ENCODE assay signal across 14 cellular contexts in genomic region chr1:236862615-236863211, GRCh38.
DNase-seq lines count a peak whose midpoint lies in the region; ATAC-seq and TF ChIP-seq lines count a peak whose summit lies in the region.
"Had no signal": no experiment of that assay in that cellular context is flagged by ENCODE, and none has a peak within 500 bp of the region (broad histone marks: within the 10 kb centered on the region; RNA-seq: fewer than 3 reads in every experiment).

No MANE protein-coding gene starts in this region.

- H3F3A ChIP-seq in GM23248 (ENCODE audit: insufficient read depth) = no peaks in the 10 kb centered on the region

- H3K9ac ChIP-seq in GM23248 (no peak overlapping the region), endocrine pancreas (ENCODE audit: control insufficient read depth, insufficient read depth, low read length) (no peak overlapping the region)

- H3K27me3 ChIP-seq in GM23248 (replicated peaks; ENCODE audit: insufficient read depth) (no peaks in the 10 kb centered on the region), endocrine pancreas (ENCODE audit: control insufficient read depth, insufficient read depth, low read length) (no peaks in the 10 kb centered on the region), gastrocnemius medialis (no peaks in the 10 kb centered on the region)
- H3K27me3 ChIP-seq: ovary had no signal

- no peaks in the 10 kb centered on the region for H3K9me3 ChIP-seq in GM23248 (ENCODE audit: low read depth)
- H3K9me3 ChIP-seq in endocrine pancreas (ENCODE audit: control insufficient read depth, low read length) = peaks cover 2% of the 10 kb centered on the region
- no peaks in the 10 kb centered on the region for H3K9me3 ChIP-seq in gastrocnemius medialis
- H3K9me3 ChIP-seq: lower lobe of right lung, ovary had no signal

- H3K36me3 ChIP-seq in GM23248 (ENCODE audit: low read depth) (peaks cover 8% of the 10 kb centered on the region), endocrine pancreas (ENCODE audit: control insufficient read depth, insufficient read depth, low read length) (peaks cover 5% of the 10 kb centered on the region), gastrocnemius medialis (peaks cover 0 to 46% of the 10 kb centered on the region in 2 donors)
- H3K36me3 ChIP-seq: ovary had no signal

- no peak for TF ChIP-seq POLR2A in gastrocnemius medialis (IDR thresholded peaks at IDR 0.05)

- H3K4me3 ChIP-seq in GM23248 = no peak overlapping the region
- peak overlapping the region; percentile 7 for H3K4me3 ChIP-seq in endocrine pancreas (ENCODE audit: control insufficient read depth, insufficient read depth, low read length)
- no peak overlapping the region for H3K4me3 ChIP-seq in gastrocnemius medialis
- H3K4me3 ChIP-seq: coronary artery, lower lobe of right lung, ovary had no signal

- no peak overlapping the region for H3K4me2 ChIP-seq in GM23248 (ENCODE audit: unreplicated experiment)

- DNase-seq in GM23248 (peak; percentile 53), left colon (no peak), gastrocnemius medialis (peak; percentile 50 to 55), NCI-H1694 (lab: John Stamatoyannopoulos, UW) (no peak), activated gamma-delta T cell (lab: John Stamatoyannopoulos, UW) (no peak), activated T-cell treated with anti-CD3 and anti-CD28 coated beads for 4 hours (no peak)
- DNase-seq: lower lobe of right lung; NCI-H2107; ovary; stimulated activated CD4-positive, alpha-beta T cell treated with anti-CD3 and anti-CD28 coated beads, Interleukin-4, amount 100 ng/mL, for 4 hours had no signal

- no peaks in the 10 kb centered on the region for H3K9me2 ChIP-seq in GM23248 (ENCODE audit: insufficient read depth)

- H3K4me1 ChIP-seq in GM23248 (ENCODE audit: insufficient read depth) (peaks cover 7% of the 10 kb centered on the region), endocrine pancreas (ENCODE audit: control insufficient read depth, insufficient read depth, low read length) (peaks cover 26% of the 10 kb centered on the region), gastrocnemius medialis (peaks cover 7 to 16% of the 10 kb centered on the region in 2 donors)
- H3K4me1 ChIP-seq: lower lobe of right lung had no signal

- 52 to 57% methylated on average over 5 of the region's 5 CpGs for WGBS in GM23248 (ENCODE audit: low coverage in 1 of 2, low lambda C conversion rate in 2 of 2, missing lambda C conversion rate in 2 of 2), 2 experiments

- in situ Hi-C loops in GM23248 (cut with MboI) = no loop called here
- in situ Hi-C loops in gastrocnemius medialis (cut with MboI; ENCODE audit: low sequenced_read_pairs in 4 of 4) = loop anchor here in 2 of 4 donors (25.0 kb wide), 1 partner anchor 750 kb away; no protein-coding TSS in a partner anchor

- intact Hi-C loops in left colon (cut with DNase I, micrococcal nuclease) (no loop called here), gastrocnemius medialis (cut with DNase I; ENCODE audit: low total_unique reads) (loop anchor here (10.0 kb wide), 1 partner anchor 108 kb away; no protein-coding TSS in a partner anchor)

- H3K27ac ChIP-seq in GM23248 = no peak overlapping the region
- peak overlapping the region; percentile 63 to 80 (median 70) for H3K27ac ChIP-seq in gastrocnemius medialis
- H3K27ac ChIP-seq: coronary artery, lower lobe of right lung, ovary had no signal

- no peak for TF ChIP-seq CTCF in gastrocnemius medialis (IDR thresholded peaks at IDR 0.05 in 4 of 5, conservative IDR thresholded peaks at IDR 0.05 in 1 of 5)

- no peak overlapping the region for H2AFZ ChIP-seq in GM23248

- ATAC-seq in left colon = peak; percentile 48
- ATAC-seq in gastrocnemius medialis = peak; percentile 85 to 89
- ATAC-seq in HG02970 (IDR thresholded peaks at IDR 0.05; ENCODE audit: low FRiP score, unreplicated experiment) = no peak
- ATAC-seq: activated CD4-positive, CD25-positive, alpha-beta regulatory T cell treated with anti-CD3 and anti-CD28 coated beads, Interleukin-2, amount 50 U/mL, for 24 hours had no signal

- H4K20me1 ChIP-seq in GM23248 (ENCODE audit: insufficient read depth) = no peaks in the 10 kb centered on the region

- no peaks in the 10 kb centered on the region for H3K79me2 ChIP-seq in GM23248 (ENCODE audit: insufficient read depth)

Comparison
In these comparisons a context has a peak if more than half of its experiments do, and no peak if none do; other contexts are left out.
1. DNase-seq: peak in GM23248 (single experiment) and gastrocnemius medialis (2 of 2); none in left colon (0 of 2), NCI-H1694 (single experiment), activated gamma-delta T cell (single experiment) and activated T-cell treated with anti-CD3 and anti-CD28 coated beads for 4 hours (single experiment).